In the genomic region with DNA sequence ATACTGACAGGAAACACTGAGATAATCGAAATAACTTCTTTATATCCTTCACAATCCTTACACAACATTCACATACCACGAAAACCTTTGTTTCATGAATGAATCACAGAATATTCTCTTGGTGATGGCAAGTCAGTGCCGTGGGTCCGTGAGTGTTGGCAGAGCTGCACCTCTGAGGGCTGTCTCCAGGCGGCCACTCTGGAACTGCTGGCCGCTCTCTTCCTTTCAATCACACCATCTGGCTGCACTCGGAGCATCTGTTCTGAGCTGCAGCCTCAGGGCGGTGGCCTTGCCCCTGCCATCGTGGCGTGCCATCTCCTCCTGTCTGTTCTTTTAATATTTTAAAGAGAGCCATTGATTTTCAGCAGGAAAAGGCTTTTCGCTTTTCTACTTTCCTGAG, we compare ENCODE assay signal across 21 cellular contexts.
A peak's percentile ranks its signal among the peaks of the same experiment; 100 is the strongest.
DNase-seq lines count a peak whose midpoint lies in the region; ATAC-seq and TF ChIP-seq lines count a peak whose summit lies in the region.
"Had no signal": no experiment of that assay in that cellular context is flagged by ENCODE, and none has a peak within 500 bp of the region (broad histone marks: within the 10 kb centered on the region; RNA-seq: fewer than 3 reads in every experiment).

No MANE protein-coding gene starts in this region.

- peak; percentile 72 for DNase-seq in DMS 273 treated with DMSO at 0.1 percent for 48 hours (lab: John Stamatoyannopoulos, UW)
- peak; percentile 63 for DNase-seq in NCI-H446 treated with DMSO at 0.1 percent for 48 hours (lab: John Stamatoyannopoulos, UW)
- peak; percentile 17 for DNase-seq in astrocyte of the spinal cord (ENCODE audit: low read depth, low spot score)
- DNase-seq in osteocyte (ENCODE audit: extremely low spot score, unreplicated experiment): no peak
- DNase-seq in DMS114 treated with DMSO at 0.1 percent for 48 hours (lab: John Stamatoyannopoulos, UW; ENCODE audit: unreplicated experiment): no peak
- DNase-seq in globus pallidus (ENCODE audit: low spot score): no peak
- DNase-seq: activated CD4-positive, alpha-beta T cell treated with anti-CD3 and anti-CD28 coated beads, Interleukin-2, amount 50 U/mL, for 1 hour; activated naive CD4-positive, alpha-beta T cell treated with anti-CD3 and anti-CD28 coated beads for 36 hours; Calu3; esophagus squamous epithelium; GDM1; HCEC 1CT; heart right ventricle; immature natural killer cell; NCI-H2029 treated with DMSO at 0.1 percent for 48 hours; NCI-H526; stimulated activated CD4-positive, alpha-beta T cell treated with anti-CD3 and anti-CD28 coated beads, Interleukin-4, amount 100 ng/mL, for 1 hour had no signal

- ATAC-seq in HG02798 (IDR thresholded peaks at IDR 0.05; ENCODE audit: poor library complexity, unreplicated experiment) (no peak), GM21381 (IDR thresholded peaks at IDR 0.05; ENCODE audit: unreplicated experiment) (no peak)
- ATAC-seq: heart right ventricle had no signal

- H3K4me1 Mint-ChIP-seq in osteocyte (ENCODE audit: unreplicated experiment): peaks cover 23% of the 10 kb centered on the region

- no peak overlapping the region for H3K4me3 Mint-ChIP-seq in osteocyte (ENCODE audit: unreplicated experiment)
- H3K4me3 Mint-ChIP-seq: activated naive CD4-positive, alpha-beta T cell treated with anti-CD3 and anti-CD28 coated beads for 36 hours; IgD-negative memory B cell; immature natural killer cell had no signal

- in situ Hi-C loops in astrocyte of the spinal cord (cut with HindIII; ENCODE audit: low sequenced_read_pairs): no loop called here

- H3K36me3 Mint-ChIP-seq in osteocyte (ENCODE audit: unreplicated experiment): no peaks in the 10 kb centered on the region
- H3K36me3 Mint-ChIP-seq: immature natural killer cell had no signal

- no peak overlapping the region for H3K4me3 ChIP-seq in astrocyte of the spinal cord (ENCODE audit: low read depth, low read length)
- H3K4me3 ChIP-seq: breast epithelium, esophagus squamous epithelium, heart right ventricle had no signal

- no peaks in the 10 kb centered on the region for H3K27me3 Mint-ChIP-seq in osteocyte (ENCODE audit: unreplicated experiment)

- no peak overlapping the region for H3K27ac Mint-ChIP-seq in osteocyte (ENCODE audit: unreplicated experiment)
- H3K27ac Mint-ChIP-seq: activated naive CD4-positive, alpha-beta T cell treated with anti-CD3 and anti-CD28 coated beads for 36 hours; IgD-negative memory B cell; immature natural killer cell had no signal

- TF ChIP-seq CTCF in astrocyte of the spinal cord (IDR thresholded peaks at IDR 0.05; ENCODE audit: low read depth, low read length) (no peak), osteocyte (IDR thresholded peaks at IDR 0.05) (peak; percentile 25)

- H3K9me3 Mint-ChIP-seq in osteocyte (ENCODE audit: unreplicated experiment): no peaks in the 10 kb centered on the region
- H3K9me3 Mint-ChIP-seq: activated naive CD4-positive, alpha-beta T cell treated with anti-CD3 and anti-CD28 coated beads for 36 hours; IgD-negative memory B cell had no signal

Comparison
In these comparisons a context has a peak if more than half of its experiments do, and no peak if none do; other contexts are left out.
1. DNase-seq: peak in DMS 273 treated with DMSO at 0.1 percent for 48 hours (single experiment), NCI-H446 treated with DMSO at 0.1 percent for 48 hours (single experiment) and astrocyte of the spinal cord (single experiment); none in osteocyte (single experiment), DMS114 treated with DMSO at 0.1 percent for 48 hours (single experiment) and globus pallidus (single experiment).